ENCODE assay signal across 1 cellular context in genomic region chr1:157356611-157357010, GRCh38.
TF ChIP-seq lines count a peak whose summit lies in the region.

No MANE protein-coding gene starts in this region.

TF ChIP-seq in GM23338, 12 proteins besides CTCF, POLR2A, EP300 and RAD21 (continued from another document):
- TF ChIP-seq, protein P1, sequence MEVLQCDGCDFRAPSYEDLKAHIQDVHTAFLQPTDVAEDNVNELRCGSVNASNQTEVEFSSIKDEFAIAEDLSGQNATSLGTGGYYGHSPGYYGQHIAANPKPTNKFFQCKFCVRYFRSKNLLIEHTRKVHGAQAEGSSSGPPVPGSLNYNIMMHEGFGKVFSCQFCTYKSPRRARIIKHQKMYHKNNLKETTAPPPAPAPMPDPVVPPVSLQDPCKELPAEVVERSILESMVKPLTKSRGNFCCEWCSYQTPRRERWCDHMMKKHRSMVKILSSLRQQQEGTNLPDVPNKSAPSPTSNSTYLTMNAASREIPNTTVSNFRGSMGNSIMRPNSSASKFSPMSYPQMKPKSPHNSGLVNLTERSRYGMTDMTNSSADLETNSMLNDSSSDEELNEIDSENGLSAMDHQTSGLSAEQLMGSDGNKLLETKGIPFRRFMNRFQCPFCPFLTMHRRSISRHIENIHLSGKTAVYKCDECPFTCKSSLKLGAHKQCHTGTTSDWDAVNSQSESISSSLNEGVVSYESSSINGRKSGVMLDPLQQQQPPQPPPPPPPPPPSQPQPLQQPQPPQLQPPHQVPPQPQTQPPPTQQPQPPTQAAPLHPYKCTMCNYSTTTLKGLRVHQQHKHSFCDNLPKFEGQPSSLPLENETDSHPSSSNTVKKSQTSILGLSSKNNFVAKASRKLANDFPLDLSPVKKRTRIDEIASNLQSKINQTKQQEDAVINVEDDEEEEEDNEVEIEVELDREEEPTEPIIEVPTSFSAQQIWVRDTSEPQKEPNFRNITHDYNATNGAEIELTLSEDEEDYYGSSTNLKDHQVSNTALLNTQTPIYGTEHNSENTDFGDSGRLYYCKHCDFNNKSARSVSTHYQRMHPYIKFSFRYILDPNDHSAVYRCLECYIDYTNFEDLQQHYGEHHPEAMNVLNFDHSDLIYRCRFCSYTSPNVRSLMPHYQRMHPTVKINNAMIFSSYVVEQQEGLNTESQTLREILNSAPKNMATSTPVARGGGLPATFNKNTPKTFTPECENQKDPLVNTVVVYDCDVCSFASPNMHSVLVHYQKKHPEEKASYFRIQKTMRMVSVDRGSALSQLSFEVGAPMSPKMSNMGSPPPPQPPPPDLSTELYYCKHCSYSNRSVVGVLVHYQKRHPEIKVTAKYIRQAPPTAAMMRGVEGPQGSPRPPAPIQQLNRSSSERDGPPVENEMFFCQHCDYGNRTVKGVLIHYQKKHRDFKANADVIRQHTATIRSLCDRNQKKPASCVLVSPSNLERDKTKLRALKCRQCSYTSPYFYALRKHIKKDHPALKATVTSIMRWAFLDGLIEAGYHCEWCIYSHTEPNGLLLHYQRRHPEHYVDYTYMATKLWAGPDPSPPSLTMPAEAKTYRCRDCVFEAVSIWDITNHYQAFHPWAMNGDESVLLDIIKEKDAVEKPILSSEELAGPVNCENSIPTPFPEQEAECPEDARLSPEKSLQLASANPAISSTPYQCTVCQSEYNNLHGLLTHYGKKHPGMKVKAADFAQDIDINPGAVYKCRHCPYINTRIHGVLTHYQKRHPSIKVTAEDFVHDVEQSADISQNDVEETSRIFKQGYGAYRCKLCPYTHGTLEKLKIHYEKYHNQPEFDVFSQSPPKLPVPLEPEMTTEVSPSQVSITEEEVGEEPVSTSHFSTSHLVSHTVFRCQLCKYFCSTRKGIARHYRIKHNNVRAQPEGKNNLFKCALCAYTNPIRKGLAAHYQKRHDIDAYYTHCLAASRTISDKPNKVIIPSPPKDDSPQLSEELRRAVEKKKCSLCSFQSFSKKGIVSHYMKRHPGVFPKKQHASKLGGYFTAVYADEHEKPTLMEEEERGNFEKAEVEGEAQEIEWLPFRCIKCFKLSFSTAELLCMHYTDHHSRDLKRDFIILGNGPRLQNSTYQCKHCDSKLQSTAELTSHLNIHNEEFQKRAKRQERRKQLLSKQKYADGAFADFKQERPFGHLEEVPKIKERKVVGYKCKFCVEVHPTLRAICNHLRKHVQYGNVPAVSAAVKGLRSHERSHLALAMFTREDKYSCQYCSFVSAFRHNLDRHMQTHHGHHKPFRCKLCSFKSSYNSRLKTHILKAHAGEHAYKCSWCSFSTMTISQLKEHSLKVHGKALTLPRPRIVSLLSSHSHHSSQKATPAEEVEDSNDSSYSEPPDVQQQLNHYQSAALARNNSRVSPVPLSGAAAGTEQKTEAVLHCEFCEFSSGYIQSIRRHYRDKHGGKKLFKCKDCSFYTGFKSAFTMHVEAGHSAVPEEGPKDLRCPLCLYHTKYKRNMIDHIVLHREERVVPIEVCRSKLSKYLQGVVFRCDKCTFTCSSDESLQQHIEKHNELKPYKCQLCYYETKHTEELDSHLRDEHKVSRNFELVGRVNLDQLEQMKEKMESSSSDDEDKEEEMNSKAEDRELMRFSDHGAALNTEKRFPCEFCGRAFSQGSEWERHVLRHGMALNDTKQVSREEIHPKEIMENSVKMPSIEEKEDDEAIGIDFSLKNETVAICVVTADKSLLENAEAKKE (CRISPR knock-in tag; IDR thresholded peaks at IDR 0.05): no peak
- TF ChIP-seq STAT1 (IDR thresholded peaks at IDR 0.05; ENCODE audit: unreplicated experiment) (no peak), CREB1 (CRISPR knock-in tag; IDR thresholded peaks at IDR 0.05; ENCODE audit: low read depth) (no peak)
